In genomic region chr10:58267713-58268453, GRCh38 we compare ENCODE assay signal across 8 cellular contexts.
DNase-seq lines count a peak whose midpoint lies in the region; ATAC-seq lines count a peak whose summit lies in the region.

Gene IPMK (minus strand): TSS chr10:58267894. CDS start chr10:58267611, 283 bp downstream.

- ATAC-seq in GM18909 (IDR thresholded peaks at IDR 0.05; ENCODE audit: poor library complexity, unreplicated experiment) (peak; percentile 66), HG03159 (IDR thresholded peaks at IDR 0.05; ENCODE audit: unreplicated experiment) (peak; percentile 57)

- peak; percentile 91 for DNase-seq in AG08396 (ENCODE audit: low spot score)
- peak; percentile 65 for DNase-seq in NCI-H345 treated with DMSO at 0.1 percent for 48 hours (lab: John Stamatoyannopoulos, UW; ENCODE audit: unreplicated experiment)
- peak; percentile 88 for DNase-seq in activated CD4-positive, alpha-beta T cell treated with anti-CD3 and anti-CD28 coated beads for 1 hour
- DNase-seq in cerebellar cortex (ENCODE audit: low spot score): peak; percentile 88
- peak; percentile 93 for DNase-seq in kidney tubule cell (ENCODE audit: low spot score)
- DNase-seq in stimulated activated CD4-positive, alpha-beta T cell treated with anti-CD3 and anti-CD28 coated beads, Interleukin-1b, Interleukin-23, amount 100 ng/mL, for 24 hours (ENCODE audit: low read depth in 4 of 4, low spot score in 1 of 4): peak; percentile 84 to 93 (median 89)

Comparison
In these comparisons a context has a peak if more than half of its experiments do, and no peak if none do; other contexts are left out.
1. Peak in every context shown above with its lines: DNase-seq and ATAC-seq.